ENCODE assay signal across 34 cellular contexts in genomic region chr21:21828130-21828529, GRCh38.
"Had no signal": no experiment of that assay in that cellular context is flagged by ENCODE, and none has a peak within 500 bp of the region (broad histone marks: within the 10 kb centered on the region; RNA-seq: fewer than 3 reads in every experiment).

No MANE protein-coding gene starts in this region.

- DNase-seq: Karpas-422, Kasumi-1, MG63, MM.1S, MV-4-11, NCI-H1048, NCI-H1092, NCI-H1092 treated with DMSO at 0.1 percent for 48 hours, NCI-H1105, NCI-H1105 treated with DMSO at 0.1 percent for 48 hours, NCI-H1417, NCI-H1417 treated with DMSO at 0.1 percent for 48 hours, NCI-H1436, NCI-H1436 treated with DMSO at 0.1 percent for 48 hours, NCI-H146, NCI-H1694, NCI-H1694 treated with DMSO at 0.1 percent for 48 hours, NCI-H187, NCI-H187 treated with DMSO at 0.1 percent for 48 hours, NCI-H1930, NCI-H2029, NCI-H2029 treated with DMSO at 0.1 percent for 48 hours, NCI-H2081, NCI-H2081 treated with DMSO at 0.1 percent for 48 hours, NCI-H2107, NCI-H2171, NCI-H2171 treated with DMSO at 0.1 percent for 48 hours, NCI-H2227 treated with DMSO at 0.1 percent for 48 hours, NCI-H226, NCI-H345, NCI-H446, NCI-H446 treated with DMSO at 0.1 percent for 48 hours, NCI-H510A, NCI-H510A treated with DMSO at 0.1 percent for 48 hours had no signal

- H3K36me3 ChIP-seq: MG63 had no signal

- H3K9me3 ChIP-seq: MG63 had no signal

- H3K4me3 ChIP-seq: MG63 had no signal

- H3K27me3 ChIP-seq: MG63 had no signal
